In the genomic region with DNA sequence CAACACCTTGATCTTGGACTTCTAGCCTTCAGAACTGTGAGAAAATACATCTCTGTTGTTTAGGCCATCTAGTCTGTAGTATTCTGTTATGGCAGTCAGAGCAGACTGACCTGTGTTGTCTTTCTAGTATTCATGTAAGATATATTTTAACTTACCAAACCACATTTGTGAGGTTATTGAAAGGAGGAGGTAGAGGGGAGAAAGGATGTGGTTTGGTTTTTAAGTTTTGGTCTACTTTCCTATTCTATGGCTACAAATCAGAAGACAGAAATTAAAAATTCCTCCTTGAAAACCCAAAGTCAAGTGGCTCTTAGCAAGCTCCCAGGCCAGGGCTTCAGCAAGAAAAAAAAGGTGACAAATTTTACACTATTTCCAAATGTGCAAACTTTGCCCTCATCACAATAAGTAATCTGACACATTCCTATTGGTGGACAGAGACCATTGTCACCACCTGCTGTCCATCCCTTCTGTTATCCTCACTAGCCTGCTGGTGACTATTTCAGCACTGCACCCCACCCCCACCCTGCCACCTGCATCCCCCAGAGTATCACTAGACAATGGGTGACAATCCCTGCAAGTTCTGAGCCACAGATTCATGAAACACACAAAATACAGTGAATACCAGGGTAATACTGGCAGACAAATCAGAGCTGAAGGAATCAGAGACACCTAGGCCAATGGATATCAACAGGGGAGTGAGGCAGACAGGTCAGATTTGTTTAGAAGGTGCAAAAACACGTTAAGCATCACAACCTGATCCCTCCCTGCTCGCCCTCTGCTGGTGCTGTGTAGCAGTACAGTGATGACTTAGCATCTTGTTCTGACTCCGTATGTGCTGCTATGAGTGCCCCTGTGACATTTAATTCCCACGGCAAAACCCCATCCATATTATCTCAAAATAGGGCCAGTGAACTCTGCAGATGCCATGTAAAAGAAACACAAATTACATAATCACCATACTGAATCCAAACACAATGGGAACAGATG, we compare ENCODE assay signal across 8 cellular contexts.
DNase-seq lines count a peak whose midpoint lies in the region; ATAC-seq, FAIRE-seq and TF ChIP-seq lines count a peak whose summit lies in the region.

No MANE protein-coding gene starts in this region.

- H3K4me1 ChIP-seq in A549 = no peaks in the 10 kb centered on the region

- no peak overlapping the region for H3K4me2 ChIP-seq in A549

- H3K9me3 Mint-ChIP-seq in activated T-helper 1 cell treated with anti-CD3 and anti-CD28 coated beads, Interleukin-12 subunit alpha, Interleukin-12 subunit beta, Interleukin-2, Interleukin-4 antibody, amounts not matched to agents 30 ng/mL and 10 ng/mL and 1 ng/mL, durations not matched to agents 14 hours and 24 hours and 36 hours = peaks cover 8% of the 10 kb centered on the region

- peaks cover 20% of the 10 kb centered on the region for H3K4me1 Mint-ChIP-seq in activated T-helper 1 cell treated with anti-CD3 and anti-CD28 coated beads, Interleukin-12 subunit alpha, Interleukin-12 subunit beta, Interleukin-2, Interleukin-4 antibody, amounts not matched to agents 30 ng/mL and 10 ng/mL and 1 ng/mL, durations not matched to agents 14 hours and 24 hours and 36 hours (ENCODE audit: low read depth)

- DNase-seq in A549 (ENCODE audit: low read depth in 1 of 2, low spot score in 1 of 2) (peak; percentile 13 to 65), GM13977 (ENCODE audit: low spot score) (peak; percentile 46), OCI-M1 (lab: John Stamatoyannopoulos, UW) (peak; percentile 16), hepatic stellate cell (ENCODE audit: low spot score) (peak; percentile 12), DMS153 (lab: John Stamatoyannopoulos, UW) (no peak)
- peak; percentile 28 for DNase-seq in activated T-helper 1 cell treated with anti-CD3 and anti-CD28 coated beads, Interleukin-12 subunit alpha, Interleukin-12 subunit beta, Interleukin-2, Interleukin-4 antibody, amounts not matched to agents 30 ng/mL and 10 ng/mL and 1 ng/mL, durations not matched to agents 14 hours and 24 hours and 36 hours (ENCODE audit: low spot score)
- DNase-seq in stimulated activated CD8-positive, alpha-beta memory T cell treated with anti-CD3 and anti-CD28 coated beads, Interleukin-15, amount 100 ng/mL, for 1 hour (ENCODE audit: low read depth) = peak; percentile 5

- no peak for TF ChIP-seq EP300 in A549 (IDR thresholded peaks at IDR 0.05)

- TF ChIP-seq CTCF in A549 (IDR thresholded peaks at IDR 0.05) (0 out of 3 replicates have a peak, but pooled peaks have one; percentile 22), GM13977 (IDR thresholded peaks at IDR 0.05; ENCODE audit: extremely low read depth, insufficient read depth, missing control alignments) (peak; percentile 78)

- intact Hi-C loops in activated T-helper 1 cell treated with anti-CD3 and anti-CD28 coated beads, Interleukin-12 subunit alpha, Interleukin-12 subunit beta, Interleukin-2, Interleukin-4 antibody, amounts not matched to agents 30 ng/mL and 10 ng/mL and 1 ng/mL, durations not matched to agents 14 hours and 24 hours and 36 hours (cut with micrococcal nuclease) = loop anchor here (1.0 kb wide), 5 partner anchors 26 to 115 kb away; no protein-coding TSS in a partner anchor

- peaks cover 27% of the 10 kb centered on the region for H3K9me3 ChIP-seq in A549

- peak overlapping the region; percentile 3 for H3K4me3 Mint-ChIP-seq in activated T-helper 1 cell treated with anti-CD3 and anti-CD28 coated beads, Interleukin-12 subunit alpha, Interleukin-12 subunit beta, Interleukin-2, Interleukin-4 antibody, amounts not matched to agents 30 ng/mL and 10 ng/mL and 1 ng/mL, durations not matched to agents 14 hours and 24 hours and 36 hours

- peaks cover 61% of the 10 kb centered on the region for H3K36me3 Mint-ChIP-seq in activated T-helper 1 cell treated with anti-CD3 and anti-CD28 coated beads, Interleukin-12 subunit alpha, Interleukin-12 subunit beta, Interleukin-2, Interleukin-4 antibody, amounts not matched to agents 30 ng/mL and 10 ng/mL and 1 ng/mL, durations not matched to agents 14 hours and 24 hours and 36 hours (ENCODE audit: low read depth)

- CTCF ChIA-PET in A549 (lab: Yijun Ruan, JAX) = interaction anchor here (0.5 kb wide), 1 partner anchor 660 kb away, joined by 3 read pairs; no protein-coding TSS in a partner anchor

- in situ Hi-C loops in GM13977 (cut with MboI; ENCODE audit: low pct_unique_long_range_greater_than_20kb, low sequenced_read_pairs, unreplicated experiment) = no loop called here

- WGBS in A549 (ENCODE audit: missing lambda C conversion rate) = 28% methylated on average over 4 of the region's 4 CpGs

- ATAC-seq in A549 = peak; percentile 47 to 84; a peak in 3 of 6 replicates
- ATAC-seq in HG02884 (IDR thresholded peaks at IDR 0.05; ENCODE audit: unreplicated experiment) = peak; percentile 86

- no peak for FAIRE-seq in A549 (lab: Jason Lieb, UNC)

- H3K27me3 Mint-ChIP-seq in activated T-helper 1 cell treated with anti-CD3 and anti-CD28 coated beads, Interleukin-12 subunit alpha, Interleukin-12 subunit beta, Interleukin-2, Interleukin-4 antibody, amounts not matched to agents 30 ng/mL and 10 ng/mL and 1 ng/mL, durations not matched to agents 14 hours and 24 hours and 36 hours (ENCODE audit: insufficient read depth) = no peaks in the 10 kb centered on the region

- TF ChIP-seq RAD21 in A549 (conservative IDR thresholded peaks at IDR 0.05 in 1 of 2, IDR thresholded peaks at IDR 0.05 in 1 of 2) = no peak

- H3K27ac Mint-ChIP-seq in activated T-helper 1 cell treated with anti-CD3 and anti-CD28 coated beads, Interleukin-12 subunit alpha, Interleukin-12 subunit beta, Interleukin-2, Interleukin-4 antibody, amounts not matched to agents 30 ng/mL and 10 ng/mL and 1 ng/mL, durations not matched to agents 14 hours and 24 hours and 36 hours = no peak overlapping the region

- H3K27ac ChIP-seq in A549 = no peak overlapping the region

- POLR2A ChIA-PET in A549 (lab: Yijun Ruan, JAX) = no interaction called here

- H3K4me3 ChIP-seq in A549 = no peak overlapping the region

- TF ChIP-seq POLR2A in A549 (IDR thresholded peaks at IDR 0.05; ENCODE audit: low read length) = no peak

TF ChIP-seq in A549, 52 proteins besides CTCF, POLR2A, EP300 and RAD21:
- peak; percentile 55 for TF ChIP-seq MAFK (IDR thresholded peaks at IDR 0.05; ENCODE audit: partially characterized antibody)
- TF ChIP-seq SREBF2 (IDR thresholded peaks at IDR 0.05) = no peak
